In genomic region chr11:129785383-129786111, GRCh38 we compare ENCODE assay signal across 8 cellular contexts. TPM values are rescaled to one million over a fixed set of nuclear protein-coding genes. Genes with fewer than 3 reads are reported as not detected.
DNase-seq lines count a peak whose midpoint lies in the region; ATAC-seq and TF ChIP-seq lines count a peak whose summit lies in the region.

No MANE protein-coding gene starts in this region.

- no peaks in the 10 kb centered on the region for H3K9me2 ChIP-seq in Karpas-422 (replicated peaks; ENCODE audit: insufficient read depth, low read length)

- no peaks in the 10 kb centered on the region for H3K79me2 ChIP-seq in fibroblast of lung (ENCODE audit: control insufficient read depth, insufficient read depth, low read length)
- H3K79me2 ChIP-seq in Karpas-422 (ENCODE audit: low read length), result no peaks in the 10 kb centered on the region

- H3K27ac ChIP-seq in A673 (ENCODE audit: low read depth, low read length, poor library complexity, severe bottlenecking) (no peak overlapping the region), fibroblast of lung (ENCODE audit: insufficient read depth, low read length) (no peak overlapping the region), thyroid gland (no peak overlapping the region), Karpas-422 (ENCODE audit: low read length) (no peak overlapping the region)

- no peak for TF ChIP-seq POLR2A in thyroid gland (IDR thresholded peaks at IDR 0.05)

- intact Hi-C loops in A673 (cut with micrococcal nuclease; ENCODE audit: unreplicated experiment) (loop anchor here (5.0 kb wide), 1 partner anchor 642 kb away; the partner anchor contains the start of gene ADAMTS8), thyroid gland (cut with DNase I) (no loop called here)

- H3K36me3 ChIP-seq in A673 (ENCODE audit: insufficient read depth, low read length, poor library complexity, severe bottlenecking) (no peaks in the 10 kb centered on the region), fibroblast of lung (ENCODE audit: control insufficient read depth, insufficient read depth, low read length) (no peaks in the 10 kb centered on the region), thyroid gland (no peaks in the 10 kb centered on the region), Karpas-422 (ENCODE audit: insufficient read depth, low read length) (no peaks in the 10 kb centered on the region)

- H3K4me1 ChIP-seq in A673 (ENCODE audit: insufficient read depth, low read length, poor library complexity, severe bottlenecking), result no peaks in the 10 kb centered on the region
- H3K4me1 ChIP-seq in fibroblast of lung (ENCODE audit: control insufficient read depth, extremely low read depth, insufficient read depth, low read length), result no peaks in the 10 kb centered on the region
- no peaks in the 10 kb centered on the region for H3K4me1 ChIP-seq in thyroid gland
- no peaks in the 10 kb centered on the region for H3K4me1 ChIP-seq in Karpas-422 (ENCODE audit: low read length)

- H3K9me3 ChIP-seq in A673 (ENCODE audit: low read depth, low read length, poor library complexity, severe bottlenecking) (no peaks in the 10 kb centered on the region), fibroblast of lung (ENCODE audit: control insufficient read depth, insufficient read depth, low read depth, low read length) (no peaks in the 10 kb centered on the region), thyroid gland (no peaks in the 10 kb centered on the region), Karpas-422 (ENCODE audit: low read length) (no peaks in the 10 kb centered on the region)

- POLR2A ChIA-PET in A673 (lab: Charles Lee; ENCODE audit: low non-redundant PET), result no interaction called here

- H3K4me3 ChIP-seq in A673 (ENCODE audit: low read depth, low read length, poor library complexity, severe bottlenecking) (no peak overlapping the region), fibroblast of lung (replicated peaks in 1 of 4; ENCODE audit: control extremely low read depth in 1 of 4, insufficient read depth in 1 of 4, low read depth in 3 of 4, low read length in 4 of 4) (no peak overlapping the region), thyroid gland (replicated peaks in 1 of 3) (no peak overlapping the region), Karpas-422 (ENCODE audit: low read length) (no peak overlapping the region)

- peaks cover 7% of the 10 kb centered on the region for H3K27me3 ChIP-seq in A673 (replicated peaks; ENCODE audit: insufficient read depth, low read depth, low read length, poor library complexity)
- no peaks in the 10 kb centered on the region for H3K27me3 ChIP-seq in fibroblast of lung (ENCODE audit: control insufficient read depth, insufficient read depth, low read length)
- no peaks in the 10 kb centered on the region for H3K27me3 ChIP-seq in thyroid gland
- no peaks in the 10 kb centered on the region for H3K27me3 ChIP-seq in Karpas-422 (ENCODE audit: low read length)

- BruUV-seq in A673 (replicated peaks; lab: Mats Ljungman, UMichigan), result no TSS peak

- H4K20me1 ChIP-seq in fibroblast of lung (ENCODE audit: control insufficient read depth, extremely low read depth, insufficient read depth, low read length), result no peaks in the 10 kb centered on the region
- no peaks in the 10 kb centered on the region for H4K20me1 ChIP-seq in Karpas-422 (ENCODE audit: insufficient read depth, low read depth, low read length)

- H3K9ac ChIP-seq in fibroblast of lung (ENCODE audit: insufficient read depth, low read length), result no peak overlapping the region
- H3K9ac ChIP-seq in Karpas-422 (ENCODE audit: low read length), result no peak overlapping the region

- 73 to 76% methylated on average over 3 of the region's 3 CpGs for WGBS in thyroid gland, 2 donors

- ATAC-seq in GM21390 (IDR thresholded peaks at IDR 0.05; ENCODE audit: unreplicated experiment), result no peak
- no peak for ATAC-seq in HG03159 (IDR thresholded peaks at IDR 0.05; ENCODE audit: unreplicated experiment)

- DNase-seq in A673 (ENCODE audit: low spot score) (peak; percentile 45), EL (peak; percentile 22), NOMO-1 (lab: John Stamatoyannopoulos, UW; ENCODE audit: unreplicated experiment in 2 of 2) (peak; percentile 33 to 47), fibroblast of lung (ENCODE audit: low read depth in 2 of 2) (peak; percentile 5 to 14), thyroid gland (no peak), Karpas-422 (no peak)

- H2AFZ ChIP-seq in fibroblast of lung (ENCODE audit: low read length), result no peak overlapping the region
- H2AFZ ChIP-seq in Karpas-422 (ENCODE audit: low read length), result no peak overlapping the region

- H3K4me2 ChIP-seq in fibroblast of lung (ENCODE audit: extremely low read depth, insufficient read depth, low read length) (no peak overlapping the region), Karpas-422 (ENCODE audit: low read depth, low read length, poor library complexity, severe bottlenecking) (no peak overlapping the region)

- CTCF ChIA-PET in A673 (lab: Charles Lee), result interaction anchor here (0.5 kb wide), 1 partner anchor 391 kb away, joined by 6 read pairs; no protein-coding TSS in a partner anchor

- TF ChIP-seq CTCF in A673 (conservative IDR thresholded peaks at IDR 0.05; ENCODE audit: low read depth, low read length) (peak; percentile 45), fibroblast of lung (conservative IDR thresholded peaks at IDR 0.05 in 1 of 2, IDR thresholded peaks at IDR 0.05 in 1 of 2; ENCODE audit: low read depth in 1 of 2, low read length in 2 of 2) (peak in 1 of 2 donors; percentile 19), thyroid gland (IDR thresholded peaks at IDR 0.05) (peak in 3 of 6 experiments; percentile 32 to 47 (median 39))

RNA-seq across cellular contexts. Expression of gene TMEM45B, which starts 30.1 kb away (rescaled TPM):
- not detected in 2 replicates for total RNA-seq in A673 (2021)
- not detected in 2 replicates for total RNA-seq in fibroblast of lung
- not detected in 2 replicates for polyA plus RNA-seq in fibroblast of lung
- polyA plus RNA-seq in fibroblast of lung (2012), result not detected in 2 replicates
- not detected in 2 replicates for polyA minus RNA-seq in fibroblast of lung (ENCODE audit: low replicate concordance)
- 10 to 100 TPM in 3 of 4 donors, 1 to 10 TPM in 1; 8.1 to 28.1 (median 21.9) TPM for total RNA-seq in thyroid gland
- total RNA-seq in Karpas-422 (2014; rRNA removed; shearing (Covaris generic); ENCODE audit: low replicate concordance), result not detected in 2 replicates

Comparison
In these comparisons a context has a peak if more than half of its experiments do, and no peak if none do; other contexts are left out.
1. DNase-seq: peak in A673 (single experiment), EL (single experiment), NOMO-1 (2 of 2) and fibroblast of lung (2 of 2); none in thyroid gland (0 of 2) and Karpas-422 (single experiment).